In genomic region chr4:113495790-113496189, GRCh38 we compare ENCODE assay signal across 16 cellular contexts.
DNase-seq lines count a peak whose midpoint lies in the region; ATAC-seq, FAIRE-seq and TF ChIP-seq lines count a peak whose summit lies in the region.
"Had no signal": no experiment of that assay in that cellular context is flagged by ENCODE, and none has a peak within 500 bp of the region (broad histone marks: within the 10 kb centered on the region; RNA-seq: fewer than 3 reads in every experiment).

No MANE protein-coding gene starts in this region.

- H3K9ac ChIP-seq in keratinocyte (ENCODE audit: control insufficient read depth, extremely low read depth, insufficient read depth, low read length) = no peak overlapping the region

- dilution Hi-C loops in keratinocyte (cut with MboI; ENCODE audit: extremely low pct_ligation_motif_present, low sequenced_read_pairs) = no loop called here

- no peaks in the 10 kb centered on the region for H3K9me3 ChIP-seq in keratinocyte (ENCODE audit: control insufficient read depth, low read depth, low read length)

- peak overlapping the region; percentile 6 for H3K27ac Mint-ChIP-seq in activated naive CD8-positive, alpha-beta T cell treated with anti-CD3 and anti-CD28 coated beads for 36 hours
- H3K27ac Mint-ChIP-seq in activated naive CD8-positive, alpha-beta T cell treated with anti-CD3 and anti-CD28 coated beads, Interleukin-2, amount 50 U/mL, for 24 hours = no peak overlapping the region
- H3K27ac Mint-ChIP-seq: B cell; CD4-positive, alpha-beta T cell; H9 had no signal

- no peak for ATAC-seq in activated naive CD8-positive, alpha-beta T cell treated with anti-CD3 and anti-CD28 coated beads, Interleukin-2, amount 50 U/mL, for 24 hours
- ATAC-seq: GM12878 had no signal

- TF ChIP-seq POLR2A in GM12891 (IDR thresholded peaks at IDR 0.05; ENCODE audit: low read depth, low read length) = no peak

- H4K20me1 ChIP-seq in keratinocyte (ENCODE audit: control insufficient read depth, extremely low read depth, insufficient read depth, low read length) = no peaks in the 10 kb centered on the region

- H3K27ac ChIP-seq in keratinocyte (ENCODE audit: control insufficient read depth, insufficient read depth, low read length) = no peak overlapping the region

- no peaks in the 10 kb centered on the region for H3K9me1 ChIP-seq in keratinocyte (ENCODE audit: control insufficient read depth, extremely low read depth, insufficient read depth, low read length)

- no peaks in the 10 kb centered on the region for H3K4me1 Mint-ChIP-seq in activated naive CD8-positive, alpha-beta T cell treated with anti-CD3 and anti-CD28 coated beads for 36 hours
- peaks cover 3% of the 10 kb centered on the region for H3K4me1 Mint-ChIP-seq in activated naive CD8-positive, alpha-beta T cell treated with anti-CD3 and anti-CD28 coated beads, Interleukin-2, amount 50 U/mL, for 24 hours
- H3K4me1 Mint-ChIP-seq: B cell, H9 had no signal

- peaks cover 1 to 3% of the 10 kb centered on the region in 2 experiments for H3K36me3 ChIP-seq in keratinocyte (ENCODE audit: control insufficient read depth in 2 of 2, extremely low read depth in 1 of 2, insufficient read depth in 2 of 2, low read length in 2 of 2)

- H3K27me3 Mint-ChIP-seq in activated naive CD8-positive, alpha-beta T cell treated with anti-CD3 and anti-CD28 coated beads for 36 hours = no peaks in the 10 kb centered on the region
- no peaks in the 10 kb centered on the region for H3K27me3 Mint-ChIP-seq in activated naive CD8-positive, alpha-beta T cell treated with anti-CD3 and anti-CD28 coated beads, Interleukin-2, amount 50 U/mL, for 24 hours
- H3K27me3 Mint-ChIP-seq: B cell; CD4-positive, alpha-beta T cell had no signal

- peaks cover 12% of the 10 kb centered on the region for H3K9me3 Mint-ChIP-seq in activated naive CD8-positive, alpha-beta T cell treated with anti-CD3 and anti-CD28 coated beads for 36 hours
- no peaks in the 10 kb centered on the region for H3K9me3 Mint-ChIP-seq in activated naive CD8-positive, alpha-beta T cell treated with anti-CD3 and anti-CD28 coated beads, Interleukin-2, amount 50 U/mL, for 24 hours

- FAIRE-seq in GM12891 (lab: Jason Lieb, UNC) = peak; percentile 60
- FAIRE-seq in HTR-8/SVneo (lab: Jason Lieb, UNC) = peak; percentile 78
- FAIRE-seq in keratinocyte (lab: Jason Lieb, UNC) = peak; percentile 17
- FAIRE-seq: A204.1, GM12878 had no signal

- no peaks in the 10 kb centered on the region for H3K79me2 ChIP-seq in keratinocyte (ENCODE audit: control insufficient read depth, insufficient read depth, low read length)

- no peak overlapping the region for H2AFZ ChIP-seq in keratinocyte (ENCODE audit: control insufficient read depth, low read length)

- TF ChIP-seq CTCF in keratinocyte (optimal IDR thresholded peaks at IDR 0.05 in 1 of 3, IDR thresholded peaks at IDR 0.05 in 1 of 3, conservative IDR thresholded peaks at IDR 0.05 in 1 of 3; ENCODE audit: extremely low read depth in 1 of 3, insufficient read depth in 2 of 3, low read length in 3 of 3) = no peak

- H3K4me1 ChIP-seq in keratinocyte (ENCODE audit: control insufficient read depth, extremely low read depth, insufficient read depth, low read length) = no peaks in the 10 kb centered on the region

- no peak overlapping the region for H3K4me3 Mint-ChIP-seq in activated naive CD8-positive, alpha-beta T cell treated with anti-CD3 and anti-CD28 coated beads for 36 hours
- H3K4me3 Mint-ChIP-seq in activated naive CD8-positive, alpha-beta T cell treated with anti-CD3 and anti-CD28 coated beads, Interleukin-2, amount 50 U/mL, for 24 hours = no peak overlapping the region
- H3K4me3 Mint-ChIP-seq: B cell; CD4-positive, alpha-beta T cell; H9 had no signal

- H3K4me3 ChIP-seq in keratinocyte (ENCODE audit: control insufficient read depth in 2 of 3, extremely low read depth in 1 of 3, insufficient read depth in 2 of 3, low read depth in 1 of 3, low read length in 3 of 3) = no peak overlapping the region
- H3K4me3 ChIP-seq: GM12878 had no signal

- no peak for DNase-seq in activated naive CD8-positive, alpha-beta T cell treated with anti-CD3 and anti-CD28 coated beads for 36 hours
- no peak for DNase-seq in activated naive CD8-positive, alpha-beta T cell treated with anti-CD3 and anti-CD28 coated beads, Interleukin-2, amount 50 U/mL, for 24 hours
- no peak for DNase-seq in GM12891 (ENCODE audit: insufficient read length, low spot score)
- no peak for DNase-seq in HTR-8/SVneo (ENCODE audit: insufficient read length, low spot score)
- no peak for DNase-seq in keratinocyte (ENCODE audit: low read depth, low spot score)
- DNase-seq in amygdala (lab: John Stamatoyannopoulos, UW) = no peak
- no peak for DNase-seq in NCI-H2107 (lab: John Stamatoyannopoulos, UW)
- DNase-seq: C1 segment of cervical spinal cord; Calu3; CD4-positive, alpha-beta T cell; DMS79; GOT3; H9 had no signal

- no peak overlapping the region for H3K4me2 ChIP-seq in keratinocyte (ENCODE audit: control insufficient read depth, extremely low read depth, insufficient read depth, low read depth, low read length)

- H3K36me3 Mint-ChIP-seq in activated naive CD8-positive, alpha-beta T cell treated with anti-CD3 and anti-CD28 coated beads for 36 hours = peaks cover 54% of the 10 kb centered on the region
- H3K36me3 Mint-ChIP-seq in activated naive CD8-positive, alpha-beta T cell treated with anti-CD3 and anti-CD28 coated beads, Interleukin-2, amount 50 U/mL, for 24 hours (ENCODE audit: low read depth) = peaks cover 62% of the 10 kb centered on the region

- no peaks in the 10 kb centered on the region for H3K27me3 ChIP-seq in keratinocyte (ENCODE audit: control insufficient read depth, extremely low read depth, insufficient read depth, low read length)

TF ChIP-seq in GM12891, 5 proteins besides CTCF, POLR2A, EP300 and RAD21:
- TF ChIP-seq SPI1 (IDR thresholded peaks at IDR 0.05; ENCODE audit: low read depth, low read length) (no peak), TAF1 (IDR thresholded peaks at IDR 0.05; ENCODE audit: low read depth, low read length) (no peak), PAX5 (IDR thresholded peaks at IDR 0.05; ENCODE audit: insufficient read depth, low read length, severe bottlenecking) (no peak), POLR2AphosphoS5 (IDR thresholded peaks at IDR 0.05; ENCODE audit: low read depth, low read length) (no peak), POU2F2 (IDR thresholded peaks at IDR 0.05; ENCODE audit: low read depth, low read length) (no peak)
TF ChIP-seq in GM12891: peak in this region for 0.
